Comparison of ENCODE assay signal across 10 cellular contexts in genomic region chr2:55511508-55512124, GRCh38. TPM values are rescaled to one million over a fixed set of nuclear protein-coding genes. Genes with fewer than 3 reads are reported as not detected.
DNase-seq lines count a peak whose midpoint lies in the region; ATAC-seq and TF ChIP-seq lines count a peak whose summit lies in the region.
"Had no signal": no experiment of that assay in that cellular context is flagged by ENCODE, and none has a peak within 500 bp of the region (broad histone marks: within the 10 kb centered on the region; RNA-seq: fewer than 3 reads in every experiment).

No MANE protein-coding gene starts in this region.

- no peak for TF ChIP-seq POLR2A in right lobe of liver (IDR thresholded peaks at IDR 0.05)

- no peaks in the 10 kb centered on the region for H3K9me3 Mint-ChIP-seq in activated naive CD4-positive, alpha-beta T cell treated with anti-CD3 and anti-CD28 coated beads, Interleukin-2, amount 10 ng/mL, durations not matched to agents 7 days and 5 days
- H3K9me3 Mint-ChIP-seq in activated CD4-positive, alpha-beta T cell treated with anti-CD3 and anti-CD28 coated beads, Interleukin-2, amount 10 ng/mL, durations not matched to agents 7 days and 5 days: no peaks in the 10 kb centered on the region
- H3K9me3 Mint-ChIP-seq: stimulated activated naive CD8-positive, alpha-beta T cell treated with anti-CD3 and anti-CD28 coated beads, Interleukin-15, amount 100 ng/mL, for 72 hours had no signal

- H3K9ac ChIP-seq in MM.1S (ENCODE audit: low read length) (no peak overlapping the region), adipocyte (ENCODE audit: low read length) (peak overlapping the region; percentile 34)

- H3K4me1 ChIP-seq in MM.1S (ENCODE audit: low read length): no peaks in the 10 kb centered on the region
- H3K4me1 ChIP-seq in adipocyte (ENCODE audit: control insufficient read depth, insufficient read depth, low read length): no peaks in the 10 kb centered on the region
- no peaks in the 10 kb centered on the region for H3K4me1 ChIP-seq in right lobe of liver

- H3K27me3 ChIP-seq in MM.1S (replicated peaks; ENCODE audit: insufficient read depth, low read length) (no peaks in the 10 kb centered on the region), adipocyte (replicated peaks; ENCODE audit: control insufficient read depth, insufficient read depth, low read length) (no peaks in the 10 kb centered on the region), right lobe of liver (no peaks in the 10 kb centered on the region)

- CTCF ChIA-PET in activated naive CD4-positive, alpha-beta T cell treated with anti-CD3 and anti-CD28 coated beads, Interleukin-2, amount 10 ng/mL, durations not matched to agents 7 days and 5 days (lab: Charles Lee): interaction anchor here (0.6 kb wide), 1 partner anchor 256 kb away, joined by 3 read pairs; no protein-coding TSS in a partner anchor
- CTCF ChIA-PET in activated CD4-positive, alpha-beta T cell treated with anti-CD3 and anti-CD28 coated beads, Interleukin-2, amount 10 ng/mL, durations not matched to agents 7 days and 5 days (lab: Charles Lee): no interaction called here

- H4K20me1 ChIP-seq in MM.1S (ENCODE audit: insufficient read depth, low read length): no peaks in the 10 kb centered on the region

- H3K4me3 ChIP-seq in MM.1S (ENCODE audit: low read length) (no peak overlapping the region), adipocyte (ENCODE audit: low read length) (no peak overlapping the region), right lobe of liver (no peak overlapping the region)

- peaks cover 3% of the 10 kb centered on the region for H3K27me3 Mint-ChIP-seq in activated naive CD4-positive, alpha-beta T cell treated with anti-CD3 and anti-CD28 coated beads, Interleukin-2, amount 10 ng/mL, durations not matched to agents 7 days and 5 days
- H3K27me3 Mint-ChIP-seq in activated CD4-positive, alpha-beta T cell treated with anti-CD3 and anti-CD28 coated beads, Interleukin-2, amount 10 ng/mL, durations not matched to agents 7 days and 5 days: no peaks in the 10 kb centered on the region
- H3K27me3 Mint-ChIP-seq: stimulated activated naive CD8-positive, alpha-beta T cell treated with anti-CD3 and anti-CD28 coated beads, Interleukin-15, amount 100 ng/mL, for 72 hours had no signal

- intact Hi-C loops in right lobe of liver (cut with DNase I): no loop called here

- H3F3A ChIP-seq in MM.1S (ENCODE audit: insufficient read depth, low read length): no peaks in the 10 kb centered on the region

- no peak overlapping the region for H2AFZ ChIP-seq in MM.1S (ENCODE audit: low read length)

- H3K36me3 ChIP-seq in MM.1S (replicated peaks; ENCODE audit: insufficient read depth, low read length) (no peaks in the 10 kb centered on the region), adipocyte (ENCODE audit: control insufficient read depth, insufficient read depth, low read length, severe bottlenecking) (no peaks in the 10 kb centered on the region), right lobe of liver (no peaks in the 10 kb centered on the region)

- peak; percentile 24 for TF ChIP-seq CTCF in MM.1S (IDR thresholded peaks at IDR 0.05; ENCODE audit: low read length)
- peak; percentile 23 to 41 (median 27) for TF ChIP-seq CTCF in right lobe of liver (IDR thresholded peaks at IDR 0.05)

- H3K27ac ChIP-seq in MM.1S (ENCODE audit: low read length) (no peak overlapping the region), right lobe of liver (no peak overlapping the region)
- H3K27ac ChIP-seq: HL-60 had no signal

- POLR2A ChIA-PET in activated CD4-positive, alpha-beta T cell treated with anti-CD3 and anti-CD28 coated beads, Interleukin-2, amount 10 ng/mL, durations not matched to agents 7 days and 5 days (lab: Charles Lee): no interaction called here

- H3K9me3 ChIP-seq in MM.1S (replicated peaks; ENCODE audit: insufficient read depth, low read length) (no peaks in the 10 kb centered on the region), adipocyte (ENCODE audit: control insufficient read depth, low read length) (no peaks in the 10 kb centered on the region), right lobe of liver (no peaks in the 10 kb centered on the region)

- no peaks in the 10 kb centered on the region for H3K9me2 ChIP-seq in MM.1S (replicated peaks; ENCODE audit: insufficient read depth, low read length)

- no peaks in the 10 kb centered on the region for H3K4me1 Mint-ChIP-seq in activated naive CD4-positive, alpha-beta T cell treated with anti-CD3 and anti-CD28 coated beads, Interleukin-2, amount 10 ng/mL, durations not matched to agents 7 days and 5 days
- no peaks in the 10 kb centered on the region for H3K4me1 Mint-ChIP-seq in activated CD4-positive, alpha-beta T cell treated with anti-CD3 and anti-CD28 coated beads, Interleukin-2, amount 10 ng/mL, durations not matched to agents 7 days and 5 days
- H3K4me1 Mint-ChIP-seq: stimulated activated naive CD8-positive, alpha-beta T cell treated with anti-CD3 and anti-CD28 coated beads, Interleukin-15, amount 100 ng/mL, for 72 hours had no signal

- WGBS in right lobe of liver (ENCODE audit: insufficient coverage, low coverage, low lambda C conversion rate, missing lambda C conversion rate): 34% methylated on average over 7 of the region's 7 CpGs

- H3K36me3 Mint-ChIP-seq in activated naive CD4-positive, alpha-beta T cell treated with anti-CD3 and anti-CD28 coated beads, Interleukin-2, amount 10 ng/mL, durations not matched to agents 7 days and 5 days: no peaks in the 10 kb centered on the region
- H3K36me3 Mint-ChIP-seq in activated CD4-positive, alpha-beta T cell treated with anti-CD3 and anti-CD28 coated beads, Interleukin-2, amount 10 ng/mL, durations not matched to agents 7 days and 5 days (ENCODE audit: low read depth): no peaks in the 10 kb centered on the region

- H3K4me2 ChIP-seq in MM.1S (ENCODE audit: low read depth, low read length): no peak overlapping the region

- no peaks in the 10 kb centered on the region for H3K79me2 ChIP-seq in MM.1S (ENCODE audit: low read length)

- peak in 1 of 4 donors; percentile 48 for ATAC-seq in right lobe of liver
- ATAC-seq: stimulated activated naive CD8-positive, alpha-beta T cell treated with anti-CD3 and anti-CD28 coated beads, Interleukin-15, amount 100 ng/mL, for 72 hours had no signal

- DNase-seq in DMS114 treated with DMSO at 0.1 percent for 48 hours (lab: John Stamatoyannopoulos, UW; ENCODE audit: unreplicated experiment) (peak; percentile 64), MM.1S (no peak), adipocyte (ENCODE audit: low read depth) (peak; percentile 71), right lobe of liver (no peak), GM19240 (ENCODE audit: insufficient read length, low spot score) (no peak), UCSD-AML1 (lab: John Stamatoyannopoulos, UW; ENCODE audit: unreplicated experiment) (no peak)
- DNase-seq in activated naive CD4-positive, alpha-beta T cell treated with anti-CD3 and anti-CD28 coated beads, Interleukin-2, amount 10 ng/mL, durations not matched to agents 7 days and 5 days: no peak
- DNase-seq in activated CD4-positive, alpha-beta T cell treated with anti-CD3 and anti-CD28 coated beads, Interleukin-2, amount 10 ng/mL, durations not matched to agents 7 days and 5 days: no peak
- DNase-seq: stimulated activated naive CD8-positive, alpha-beta T cell treated with anti-CD3 and anti-CD28 coated beads, Interleukin-15, amount 100 ng/mL, for 72 hours had no signal

- no peak overlapping the region for H3K4me3 Mint-ChIP-seq in activated naive CD4-positive, alpha-beta T cell treated with anti-CD3 and anti-CD28 coated beads, Interleukin-2, amount 10 ng/mL, durations not matched to agents 7 days and 5 days
- H3K4me3 Mint-ChIP-seq in activated CD4-positive, alpha-beta T cell treated with anti-CD3 and anti-CD28 coated beads, Interleukin-2, amount 10 ng/mL, durations not matched to agents 7 days and 5 days: no peak overlapping the region
- H3K4me3 Mint-ChIP-seq: stimulated activated naive CD8-positive, alpha-beta T cell treated with anti-CD3 and anti-CD28 coated beads, Interleukin-15, amount 100 ng/mL, for 72 hours had no signal

- no peak overlapping the region for H3K27ac Mint-ChIP-seq in activated naive CD4-positive, alpha-beta T cell treated with anti-CD3 and anti-CD28 coated beads, Interleukin-2, amount 10 ng/mL, durations not matched to agents 7 days and 5 days
- no peak overlapping the region for H3K27ac Mint-ChIP-seq in activated CD4-positive, alpha-beta T cell treated with anti-CD3 and anti-CD28 coated beads, Interleukin-2, amount 10 ng/mL, durations not matched to agents 7 days and 5 days
- H3K27ac Mint-ChIP-seq: stimulated activated naive CD8-positive, alpha-beta T cell treated with anti-CD3 and anti-CD28 coated beads, Interleukin-15, amount 100 ng/mL, for 72 hours had no signal

RNA-seq across cellular contexts. Expression of gene CFAP36, which starts 7.9 kb away (rescaled TPM):
- 1 to 10 TPM; 5.3 to 6.7 (median 5.9) TPM for total RNA-seq in right lobe of liver
- 10 to 100 TPM; 22.9 to 24.6 TPM for total RNA-seq in activated CD4-positive, alpha-beta T cell treated with anti-CD3 and anti-CD28 coated beads, Interleukin-2, amount 10 ng/mL, durations not matched to agents 7 days and 5 days

Comparison
In these comparisons a context has a peak if more than half of its experiments do, and no peak if none do; other contexts are left out.
1. DNase-seq: peak in DMS114 treated with DMSO at 0.1 percent for 48 hours (single experiment) and adipocyte (single experiment); none in MM.1S (single experiment), right lobe of liver (0 of 3), GM19240 (single experiment), activated naive CD4-positive, alpha-beta T cell treated with anti-CD3 and anti-CD28 coated beads, Interleukin-2, amount 10 ng/mL, durations not matched to agents 7 days and 5 days (single experiment), UCSD-AML1 (single experiment) and activated CD4-positive, alpha-beta T cell treated with anti-CD3 and anti-CD28 coated beads, Interleukin-2, amount 10 ng/mL, durations not matched to agents 7 days and 5 days (single experiment).